In the genomic region with DNA sequence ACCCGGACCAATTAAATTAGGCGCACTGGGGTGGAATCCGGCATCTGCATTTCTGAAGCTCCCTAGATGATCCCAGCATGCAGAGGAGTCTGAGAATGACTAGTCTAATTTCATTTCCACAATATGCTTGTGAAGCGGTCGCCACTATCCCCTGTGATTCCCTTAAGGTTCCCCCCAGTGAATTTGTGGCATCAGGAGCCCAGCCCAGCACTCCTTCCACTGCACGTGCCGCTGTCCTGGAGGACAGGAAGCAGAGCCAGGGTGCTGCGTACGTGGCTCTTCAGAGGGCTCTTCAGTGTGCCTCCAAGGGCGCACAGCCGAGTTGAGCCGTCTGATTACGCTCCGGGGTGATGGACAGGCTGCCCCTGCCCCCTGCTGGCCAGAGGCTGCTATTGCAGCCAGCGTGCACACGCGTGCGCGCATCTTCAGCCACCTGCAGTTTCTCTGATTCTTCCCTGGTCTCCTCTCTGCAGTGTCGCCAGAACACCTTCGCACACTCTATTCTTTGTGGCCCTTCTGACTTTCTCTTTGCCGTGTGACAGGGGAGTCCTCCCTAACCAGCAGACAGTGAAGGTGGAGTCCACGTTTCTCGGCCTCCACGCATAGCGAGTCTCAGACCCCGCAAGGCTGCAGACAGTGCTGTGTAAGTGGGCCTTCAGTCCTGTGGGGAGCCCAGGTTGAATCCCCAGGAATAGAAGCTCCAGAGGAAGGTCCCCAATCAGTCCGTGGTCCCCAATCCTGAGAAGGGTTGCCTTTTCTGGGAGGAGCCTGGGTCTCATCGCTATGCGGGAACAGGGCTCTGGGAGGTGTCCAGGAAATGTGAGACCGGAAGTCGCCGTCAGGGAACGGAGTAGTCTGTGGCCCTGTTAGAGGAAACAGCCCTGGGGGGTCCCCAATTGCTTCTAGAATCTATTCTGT, we compare ENCODE assay signal across 8 cellular contexts. TPM values are rescaled to one million over a fixed set of nuclear protein-coding genes. Genes with fewer than 3 reads are reported as not detected.
DNase-seq lines count a peak whose midpoint lies in the region; ATAC-seq and TF ChIP-seq lines count a peak whose summit lies in the region.

No MANE protein-coding gene starts in this region.

- DNase-seq in CD4-positive, alpha-beta T cell = peak; percentile 69 to 85 (median 76)
- DNase-seq in HL-60 (ENCODE audit: low read depth in 1 of 2, low spot score in 1 of 2) (peak; percentile 65 to 87), NCI-H774 (lab: John Stamatoyannopoulos, UW) (peak; percentile 88), memory B cell (ENCODE audit: low spot score in 2 of 2) (peak; percentile 81 to 82)
- DNase-seq in activated CD8-positive, alpha-beta T cell treated with anti-CD3 and anti-CD28 coated beads, Interleukin-2, amount 10 ng/mL, durations not matched to agents 7 days and 5 days = peak; percentile 90
- peak; percentile 50 to 66 (median 56) for DNase-seq in effector memory CD4-positive, alpha-beta T cell
- DNase-seq in stimulated activated CD8-positive, alpha-beta memory T cell treated with anti-CD3 and anti-CD28 coated beads, Interleukin-15, amount 100 ng/mL, for 24 hours (ENCODE audit: low read depth) = peak; percentile 55

- H3K4me3 ChIP-seq in HL-60 (replicated peaks; ENCODE audit: insufficient read depth, low read length) = 0 out of 2 replicates have a peak overlapping the region, but pooled peaks have one; percentile 1
- peak overlapping the region; percentile 7 for H3K4me3 ChIP-seq in effector memory CD4-positive, alpha-beta T cell (ENCODE audit: insufficient read depth, low read depth, low read length, poor library complexity, severe bottlenecking)

- no peaks in the 10 kb centered on the region for H3K9me3 Mint-ChIP-seq in CD4-positive, alpha-beta T cell
- no peaks in the 10 kb centered on the region for H3K9me3 Mint-ChIP-seq in activated CD8-positive, alpha-beta T cell treated with anti-CD3 and anti-CD28 coated beads, Interleukin-2, amount 10 ng/mL, durations not matched to agents 7 days and 5 days (ENCODE audit: insufficient read depth)
- H3K9me3 Mint-ChIP-seq in memory B cell = no peaks in the 10 kb centered on the region

- peaks cover 18% of the 10 kb centered on the region for H3K4me1 Mint-ChIP-seq in CD4-positive, alpha-beta T cell (ENCODE audit: low read depth)
- H3K4me1 Mint-ChIP-seq in activated CD8-positive, alpha-beta T cell treated with anti-CD3 and anti-CD28 coated beads, Interleukin-2, amount 10 ng/mL, durations not matched to agents 7 days and 5 days (ENCODE audit: low read depth) = peaks cover 26% of the 10 kb centered on the region
- H3K4me1 Mint-ChIP-seq in memory B cell = peaks cover 13% of the 10 kb centered on the region

- H3K4me3 Mint-ChIP-seq in CD4-positive, alpha-beta T cell = peak overlapping the region; percentile 58
- H3K4me3 Mint-ChIP-seq in activated CD8-positive, alpha-beta T cell treated with anti-CD3 and anti-CD28 coated beads, Interleukin-2, amount 10 ng/mL, durations not matched to agents 7 days and 5 days = peak overlapping the region; percentile 38
- peak overlapping the region; percentile 71 for H3K4me3 Mint-ChIP-seq in memory B cell

- CTCF ChIA-PET in CD4-positive, alpha-beta T cell (lab: Charles Lee) = interaction anchor here (1.0 to 1.8 kb wide), 4 partner anchors 12 to 40 kb away, joined by 3 to 6 read pairs (median 4); no protein-coding TSS in a partner anchor
- CTCF ChIA-PET in activated CD8-positive, alpha-beta T cell treated with anti-CD3 and anti-CD28 coated beads, Interleukin-2, amount 10 ng/mL, durations not matched to agents 7 days and 5 days (lab: Charles Lee) = interaction anchor here (0.6 to 8.3 kb wide), 37 partner anchors 8 to 403 kb away, joined by 3 to 127 read pairs (median 5); a partner anchor contains a TSS

- TF ChIP-seq CTCF in CD4-positive, alpha-beta T cell (IDR thresholded peaks at IDR 0.05) = peak; percentile 98
- TF ChIP-seq CTCF in HL-60 (IDR thresholded peaks at IDR 0.05; ENCODE audit: insufficient read depth, low read length) = peak; percentile 99

- peaks cover 14% of the 10 kb centered on the region for H3K27me3 Mint-ChIP-seq in CD4-positive, alpha-beta T cell
- H3K27me3 Mint-ChIP-seq in activated CD8-positive, alpha-beta T cell treated with anti-CD3 and anti-CD28 coated beads, Interleukin-2, amount 10 ng/mL, durations not matched to agents 7 days and 5 days (ENCODE audit: low read depth) = peaks cover 27% of the 10 kb centered on the region
- H3K27me3 Mint-ChIP-seq in memory B cell = peaks cover 1% of the 10 kb centered on the region

- POLR2A ChIA-PET in CD4-positive, alpha-beta T cell (lab: Charles Lee) = interaction anchor here (0.9 to 1.1 kb wide), 2 partner anchors 15 to 118 kb away, joined by 3 read pairs; a partner anchor contains a TSS
- POLR2A ChIA-PET in activated CD8-positive, alpha-beta T cell treated with anti-CD3 and anti-CD28 coated beads, Interleukin-2, amount 10 ng/mL, durations not matched to agents 7 days and 5 days (lab: Charles Lee) = interaction anchor here (0.6 to 3.6 kb wide), 6 partner anchors 9 to 293 kb away, joined by 3 to 38 read pairs (median 3); a partner anchor contains a TSS

- H3K27ac ChIP-seq in CD4-positive, alpha-beta T cell (ENCODE audit: low read depth, low read length) = no peak overlapping the region
- H3K27ac ChIP-seq in HL-60 (replicated peaks) = no peak overlapping the region
- no peak overlapping the region for H3K27ac ChIP-seq in effector memory CD4-positive, alpha-beta T cell (ENCODE audit: insufficient read depth, low read length, poor library complexity, severe bottlenecking)

- no peaks in the 10 kb centered on the region for H3K36me3 ChIP-seq in effector memory CD4-positive, alpha-beta T cell (ENCODE audit: control insufficient read depth, insufficient read depth, low read length)

- H3K27ac Mint-ChIP-seq in CD4-positive, alpha-beta T cell = peak overlapping the region; percentile 14
- H3K27ac Mint-ChIP-seq in activated CD8-positive, alpha-beta T cell treated with anti-CD3 and anti-CD28 coated beads, Interleukin-2, amount 10 ng/mL, durations not matched to agents 7 days and 5 days = peak overlapping the region; percentile 71
- no peak overlapping the region for H3K27ac Mint-ChIP-seq in memory B cell

- H3K9me3 ChIP-seq in CD4-positive, alpha-beta T cell (ENCODE audit: control insufficient read depth, low read length) = no peaks in the 10 kb centered on the region
- H3K9me3 ChIP-seq in effector memory CD4-positive, alpha-beta T cell (ENCODE audit: control insufficient read depth, low read length) = no peaks in the 10 kb centered on the region

- ATAC-seq in CD4-positive, alpha-beta T cell (ENCODE audit: poor library complexity) = peak; percentile 100
- peak; percentile 88 for ATAC-seq in GM19455 (IDR thresholded peaks at IDR 0.05; ENCODE audit: unreplicated experiment)
- peak; percentile 98 for ATAC-seq in activated CD8-positive, alpha-beta T cell treated with anti-CD3 and anti-CD28 coated beads, Interleukin-2, amount 10 ng/mL, durations not matched to agents 7 days and 5 days
- peak; percentile 96 for ATAC-seq in memory B cell (ENCODE audit: low read depth)

- no peaks in the 10 kb centered on the region for H3K27me3 ChIP-seq in CD4-positive, alpha-beta T cell (ENCODE audit: control insufficient read depth, insufficient read depth, low read length)
- no peaks in the 10 kb centered on the region for H3K27me3 ChIP-seq in HL-60 (ENCODE audit: insufficient read depth, poor library complexity, severe bottlenecking)
- H3K27me3 ChIP-seq in effector memory CD4-positive, alpha-beta T cell (replicated peaks; ENCODE audit: control insufficient read depth, insufficient read depth, low read length, poor library complexity, severe bottlenecking) = no peaks in the 10 kb centered on the region

- intact Hi-C loops in CD4-positive, alpha-beta T cell (cut with DNase I, micrococcal nuclease) = loop anchor here (1.0 to 5.0 kb wide), 6 partner anchors 40 to 313 kb away; a partner anchor contains a TSS

- H3K4me1 ChIP-seq in effector memory CD4-positive, alpha-beta T cell (ENCODE audit: control insufficient read depth, insufficient read depth, low read length, poor library complexity, severe bottlenecking) = peaks cover 7% of the 10 kb centered on the region

- H3K36me3 Mint-ChIP-seq in CD4-positive, alpha-beta T cell (ENCODE audit: low read depth) = no peaks in the 10 kb centered on the region
- no peaks in the 10 kb centered on the region for H3K36me3 Mint-ChIP-seq in activated CD8-positive, alpha-beta T cell treated with anti-CD3 and anti-CD28 coated beads, Interleukin-2, amount 10 ng/mL, durations not matched to agents 7 days and 5 days (ENCODE audit: low read depth)
- no peaks in the 10 kb centered on the region for H3K36me3 Mint-ChIP-seq in memory B cell

RNA-seq across cellular contexts. Expression of a gene that starts 16.5 kb away (rescaled TPM):
- not detected for total RNA-seq in CD4-positive, alpha-beta T cell
- total RNA-seq in activated CD8-positive, alpha-beta T cell treated with anti-CD3 and anti-CD28 coated beads, Interleukin-2, amount 10 ng/mL, durations not matched to agents 7 days and 5 days = 1 to 10 TPM in 1 of 2 experiments, under 1 TPM in 1; 0.45 to 1.3 TPM

RNA-seq across cellular contexts. Expression of a gene that starts 32.4 kb away (rescaled TPM):
- total RNA-seq in CD4-positive, alpha-beta T cell = 1 to 10 TPM; 1.8 to 2.8 TPM
- total RNA-seq in activated CD8-positive, alpha-beta T cell treated with anti-CD3 and anti-CD28 coated beads, Interleukin-2, amount 10 ng/mL, durations not matched to agents 7 days and 5 days = not detected
